In the genomic region with DNA sequence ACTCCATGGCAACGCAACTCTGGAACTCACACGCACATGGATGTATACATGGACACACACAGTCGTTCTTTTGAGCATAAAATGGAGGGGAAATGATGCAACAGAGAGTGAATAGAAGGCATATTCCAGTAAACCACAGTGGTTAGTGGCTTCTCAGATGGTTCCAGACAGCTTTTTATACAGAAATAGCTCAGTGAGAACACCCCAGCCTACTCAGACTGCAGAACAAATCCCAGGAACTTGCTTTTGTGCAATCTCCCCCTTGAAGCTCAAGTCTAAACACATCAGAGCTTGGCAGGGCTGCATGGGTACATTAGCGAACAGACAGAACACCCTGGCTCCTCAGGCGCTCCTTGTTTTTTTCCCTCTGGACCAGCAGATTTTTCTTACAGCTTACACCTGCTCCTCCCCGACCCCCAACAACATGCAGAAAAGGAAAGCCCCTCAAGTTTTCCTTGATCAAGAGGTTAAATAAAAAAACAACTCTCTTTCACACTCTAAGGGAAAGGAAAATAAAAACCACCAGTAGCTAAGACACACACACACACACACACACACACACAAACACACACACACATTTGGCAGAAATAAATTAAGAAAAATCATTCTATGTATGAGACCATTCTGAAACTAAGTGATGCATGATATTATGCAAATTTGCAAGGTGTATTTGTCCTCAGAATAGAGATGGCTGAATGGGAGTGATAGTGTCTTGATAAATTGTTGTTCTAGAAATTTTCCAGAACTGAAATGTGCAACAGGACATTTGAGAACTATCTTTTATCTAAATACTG, we compare ENCODE assay signal across 8 cellular contexts. TPM values are rescaled to one million over a fixed set of nuclear protein-coding genes. Genes with fewer than 3 reads are reported as not detected.
DNase-seq lines count a peak whose midpoint lies in the region; ATAC-seq and TF ChIP-seq lines count a peak whose summit lies in the region.
"Had no signal": no experiment of that assay in that cellular context is flagged by ENCODE, and none has a peak within 500 bp of the region (broad histone marks: within the 10 kb centered on the region; RNA-seq: fewer than 3 reads in every experiment).

No MANE protein-coding gene starts in this region.

- H3K27ac ChIP-seq in SU-DHL-6 (ENCODE audit: low read depth, low read length): no peak overlapping the region
- H3K27ac ChIP-seq in epithelial cell of prostate: peak overlapping the region; percentile 91
- H3K27ac ChIP-seq in PC-3 (ENCODE audit: low read length): no peak overlapping the region
- H3K27ac ChIP-seq: parathyroid adenoma had no signal

- TF ChIP-seq CTCF in HFFc6 (IDR thresholded peaks at IDR 0.05) (no peak), SU-DHL-6 (IDR thresholded peaks at IDR 0.05; ENCODE audit: insufficient read depth, low read length, poor library complexity, severe bottlenecking) (no peak), PC-3 (conservative IDR thresholded peaks at IDR 0.05; ENCODE audit: low read depth, low read length) (no peak)

- CTCF ChIA-PET in PC-3 (lab: Charles Lee): no interaction called here

- H3K9me3 ChIP-seq in SU-DHL-6 (ENCODE audit: insufficient read depth, low read length) (no peaks in the 10 kb centered on the region), PC-3 (ENCODE audit: low read length) (no peaks in the 10 kb centered on the region)

- H3K36me3 ChIP-seq in SU-DHL-6 (ENCODE audit: low read length): no peaks in the 10 kb centered on the region
- no peaks in the 10 kb centered on the region for H3K36me3 ChIP-seq in PC-3 (ENCODE audit: low read depth, low read length)

- H3K79me2 ChIP-seq in SU-DHL-6 (ENCODE audit: insufficient read depth, low read length): no peaks in the 10 kb centered on the region
- no peaks in the 10 kb centered on the region for H3K79me2 ChIP-seq in PC-3 (ENCODE audit: low read length)
- H3K79me2 ChIP-seq: parathyroid adenoma had no signal

- H3K9me3 Mint-ChIP-seq in HFFc6: no peaks in the 10 kb centered on the region

- H3K4me3 ChIP-seq in SU-DHL-6 (ENCODE audit: insufficient read depth, low read length, poor library complexity, severe bottlenecking): no peak overlapping the region
- H3K4me3 ChIP-seq in PC-3 (ENCODE audit: low read length): no peak overlapping the region

- H2AFZ ChIP-seq in SU-DHL-6 (ENCODE audit: low read depth, low read length, severe bottlenecking) (no peak overlapping the region), PC-3 (ENCODE audit: low read length) (no peak overlapping the region)
- H2AFZ ChIP-seq: parathyroid adenoma had no signal

- H3K9ac ChIP-seq in SU-DHL-6 (ENCODE audit: low read length): no peak overlapping the region
- no peak overlapping the region for H3K9ac ChIP-seq in PC-3 (ENCODE audit: low read length)
- H3K9ac ChIP-seq: parathyroid adenoma had no signal

- no peak for TF ChIP-seq POLR2A in GM18505 (IDR thresholded peaks at IDR 0.05; ENCODE audit: borderline replicate concordance, extremely low read depth, insufficient read depth, insufficient read length)

- no TSS peak for BruUV-seq in PC-3 (replicated peaks; lab: Mats Ljungman, UMichigan)

- intact Hi-C loops in PC-3 (cut with micrococcal nuclease): no loop called here

- peaks cover 42% of the 10 kb centered on the region for H3K4me1 Mint-ChIP-seq in HFFc6 (ENCODE audit: low read depth)

- ATAC-seq in GM18505 (IDR thresholded peaks at IDR 0.05; ENCODE audit: unreplicated experiment) (no peak), PC-3 (no peak)

- H3K4me2 ChIP-seq in SU-DHL-6 (ENCODE audit: low read depth, low read length, poor library complexity, severe bottlenecking) (peak overlapping the region; percentile 24), PC-3 (ENCODE audit: low read length) (no peak overlapping the region)

- H4K20me1 ChIP-seq in SU-DHL-6 (ENCODE audit: low read depth, low read length) (no peaks in the 10 kb centered on the region), PC-3 (ENCODE audit: low read length) (no peaks in the 10 kb centered on the region)

- H3K4me1 ChIP-seq in PC-3 (ENCODE audit: insufficient read depth, low read length): peaks cover 9% of the 10 kb centered on the region
- H3K4me1 ChIP-seq: parathyroid adenoma had no signal

- H3F3A ChIP-seq in SU-DHL-6 (ENCODE audit: insufficient read depth): no peaks in the 10 kb centered on the region
- no peaks in the 10 kb centered on the region for H3F3A ChIP-seq in PC-3 (ENCODE audit: low read length, unreplicated experiment)

- DNase-seq in HFFc6: peak; percentile 14
- DNase-seq in epithelial cell of prostate (ENCODE audit: low read depth, low spot score): peak; percentile 78
- peak; percentile 18 for DNase-seq in pons (ENCODE audit: low spot score)
- DNase-seq in NCI-H1694 treated with DMSO at 0.1 percent for 48 hours (lab: John Stamatoyannopoulos, UW): no peak
- DNase-seq in PC-3: no peak

- H3K27me3 Mint-ChIP-seq in HFFc6 (ENCODE audit: insufficient read depth): peaks cover 1% of the 10 kb centered on the region; the same call in 1 of the 2 replicates

- no peaks in the 10 kb centered on the region for H3K9me2 ChIP-seq in SU-DHL-6 (replicated peaks; ENCODE audit: insufficient read depth, low read length)
- H3K9me2 ChIP-seq in PC-3 (replicated peaks; ENCODE audit: low read length): no peaks in the 10 kb centered on the region

- H3K36me3 Mint-ChIP-seq in HFFc6 (ENCODE audit: low read depth): no peaks in the 10 kb centered on the region

- no peaks in the 10 kb centered on the region for H3K27me3 ChIP-seq in SU-DHL-6 (ENCODE audit: low read length)
- no peaks in the 10 kb centered on the region for H3K27me3 ChIP-seq in PC-3 (ENCODE audit: low read length)

- H3K4me3 Mint-ChIP-seq in HFFc6: peak overlapping the region; percentile 22; the same call in 1 of the 2 replicates

- H3K27ac Mint-ChIP-seq in HFFc6: peak overlapping the region; percentile 34; the same call in 1 of the 2 replicates

- POLR2A ChIA-PET in PC-3 (lab: Charles Lee; ENCODE audit: unreplicated experiment): no interaction called here

RNA-seq across cellular contexts. Expression of a gene that starts 51.2 kb away (rescaled TPM):
- 10 to 100 TPM; 37.7 to 42.3 (median 40.8) TPM for total RNA-seq in HFFc6 (2021; fragmentation: NEBNext Ultra II Directional; extraction: Animal tissue kit (Norgen Biotek cat#: 25700))
- 25.8 and 27.9 TPM in 2 replicates for total RNA-seq in PC-3 (2014; rRNA removed)

RNA-seq across cellular contexts. Expression of a gene that starts 51.5 kb away (rescaled TPM):
- 10 to 100 TPM; 17.5 to 25.5 (median 22.4) TPM for total RNA-seq in HFFc6 (2021; fragmentation: NEBNext Ultra II Directional; extraction: Animal tissue kit (Norgen Biotek cat#: 25700))
- total RNA-seq in PC-3 (2014; rRNA removed): 28.6 and 36.2 TPM in 2 replicates

Comparison
In these comparisons a context has a peak if more than half of its experiments do, and no peak if none do; other contexts are left out.
1. DNase-seq: peak in HFFc6 (single experiment), epithelial cell of prostate (single experiment) and pons (single experiment); none in NCI-H1694 treated with DMSO at 0.1 percent for 48 hours (single experiment) and PC-3 (single experiment).